ENCODE assay signal across 20 cellular contexts in genomic region chr12:32697445-32697844, GRCh38.
"Had no signal": no experiment of that assay in that cellular context is flagged by ENCODE, and none has a peak within 500 bp of the region (broad histone marks: within the 10 kb centered on the region; RNA-seq: fewer than 3 reads in every experiment).

No MANE protein-coding gene starts in this region.

- H3K27me3 Mint-ChIP-seq: activated CD8-positive, alpha-beta T cell treated with anti-CD3 and anti-CD28 coated beads for 36 hours; activated naive CD4-positive, alpha-beta T cell treated with anti-CD3 and anti-CD28 coated beads, Interleukin-2, amount 50 U/mL, for 24 hours had no signal

- H3K4me3 Mint-ChIP-seq: activated CD8-positive, alpha-beta T cell treated with anti-CD3 and anti-CD28 coated beads for 36 hours; activated naive CD4-positive, alpha-beta T cell treated with anti-CD3 and anti-CD28 coated beads, Interleukin-2, amount 50 U/mL, for 24 hours; activated T-helper 1 cell treated with anti-CD3 and anti-CD28 coated beads, Interleukin-12 subunit alpha, Interleukin-12 subunit beta, Interleukin-2, Interleukin-4 antibody, amounts not matched to agents 30 ng/mL and 10 ng/mL and 1 ng/mL, durations not matched to agents 14 hours and 24 hours and 36 hours; T-helper 1 cell treated with Interleukin-12 subunit alpha and Interleukin-12 subunit beta and Interleukin-4 antibody, amounts not matched to agents 30 μg/mL and 1 μg/mL, for 36 hours had no signal

- H3K27ac ChIP-seq: body of pancreas, Peyer's patch, RWPE1, SJSA1 had no signal

- H3K9me3 Mint-ChIP-seq: activated CD8-positive, alpha-beta T cell treated with anti-CD3 and anti-CD28 coated beads for 36 hours; activated naive CD4-positive, alpha-beta T cell treated with anti-CD3 and anti-CD28 coated beads, Interleukin-2, amount 50 U/mL, for 24 hours; T-helper 1 cell treated with Interleukin-12 subunit alpha and Interleukin-12 subunit beta and Interleukin-4 antibody, amounts not matched to agents 30 μg/mL and 1 μg/mL, for 36 hours had no signal

- H3K9me3 ChIP-seq: body of pancreas, Peyer's patch, SJSA1 had no signal

- H3K4me3 ChIP-seq: body of pancreas, Peyer's patch, SJSA1 had no signal

- FAIRE-seq: bronchial epithelial cell had no signal

- DNase-seq: activated CD4-positive, alpha-beta T cell treated with anti-CD3 and anti-CD28 coated beads for 4 hours; activated CD8-positive, alpha-beta memory T cell treated with anti-CD3 and anti-CD28 coated beads, Interleukin-2, amount 50 U/mL, for 4 hours; activated CD8-positive, alpha-beta T cell treated with anti-CD3 and anti-CD28 coated beads for 36 hours; activated effector memory CD4-positive, alpha-beta T cell treated with Interleukin-2 at 50 U/mL for 16 hours; activated naive CD4-positive, alpha-beta T cell; aorta; body of pancreas; central memory CD4-positive, alpha-beta T cell; Kasumi-1; NCI-H1694; NCI-H2107; Peyer's patch; Right ventricle myocardium superior had no signal

- H3K27ac Mint-ChIP-seq: activated CD8-positive, alpha-beta T cell treated with anti-CD3 and anti-CD28 coated beads for 36 hours; activated naive CD4-positive, alpha-beta T cell treated with anti-CD3 and anti-CD28 coated beads, Interleukin-2, amount 50 U/mL, for 24 hours; activated T-helper 1 cell treated with anti-CD3 and anti-CD28 coated beads, Interleukin-12 subunit alpha, Interleukin-12 subunit beta, Interleukin-2, Interleukin-4 antibody, amounts not matched to agents 30 ng/mL and 10 ng/mL and 1 ng/mL, durations not matched to agents 14 hours and 24 hours and 36 hours; T-helper 1 cell treated with Interleukin-12 subunit alpha and Interleukin-12 subunit beta and Interleukin-4 antibody, amounts not matched to agents 30 μg/mL and 1 μg/mL, for 36 hours had no signal

- H3K4me1 ChIP-seq: body of pancreas, Peyer's patch, SJSA1 had no signal

- H3K27me3 ChIP-seq: body of pancreas, Peyer's patch, SJSA1 had no signal

- ATAC-seq: activated CD4-positive, CD25-positive, alpha-beta regulatory T cell treated with anti-CD3 and anti-CD28 coated beads, Interleukin-2, amount 50 U/mL, for 24 hours; activated CD8-positive, alpha-beta T cell treated with anti-CD3 and anti-CD28 coated beads for 36 hours; body of pancreas had no signal
